8 cellular contexts compared by ENCODE assay signal in the genomic region with DNA sequence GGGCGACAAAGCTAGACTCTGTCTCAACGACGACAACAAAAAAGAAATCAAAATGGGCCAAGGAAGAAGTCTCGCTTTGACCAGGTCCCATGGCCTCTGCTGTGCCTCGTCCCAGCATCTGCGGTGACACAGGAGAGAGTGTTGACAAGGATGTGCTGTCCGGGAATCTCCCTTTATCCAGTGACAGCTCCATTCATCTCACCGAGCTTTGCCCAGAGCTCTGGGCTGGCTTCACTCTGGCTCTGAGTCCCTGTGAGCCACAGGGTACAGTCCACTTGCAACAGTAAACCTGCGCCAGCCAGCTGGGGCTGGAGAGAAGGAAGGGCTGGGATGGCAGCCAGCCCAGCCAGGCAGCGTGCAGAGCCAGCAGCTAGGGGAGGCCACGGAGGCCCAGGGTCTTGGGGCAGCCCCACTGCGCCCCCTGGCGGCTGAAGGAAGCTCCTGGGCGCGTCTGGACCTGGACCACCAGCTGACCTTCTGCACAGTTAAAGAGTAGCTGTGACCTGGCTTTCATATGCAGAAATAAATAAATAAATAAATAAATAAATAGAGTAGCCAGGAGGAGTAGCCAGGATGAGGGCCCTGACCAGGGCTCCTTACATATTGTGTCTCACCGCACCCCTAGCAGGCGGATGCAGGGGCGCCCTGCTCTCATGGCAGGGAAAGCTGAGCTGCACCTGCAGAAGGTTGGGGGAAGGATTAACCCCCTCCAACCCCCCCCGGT. TPM values are rescaled to one million over a fixed set of nuclear protein-coding genes. Genes with fewer than 3 reads are reported as not detected.
DNase-seq lines count a peak whose midpoint lies in the region; ATAC-seq, FAIRE-seq and TF ChIP-seq lines count a peak whose summit lies in the region.

No MANE protein-coding gene starts in this region.

- TF ChIP-seq POLR2A in prostate gland (IDR thresholded peaks at IDR 0.05) (peak; percentile 19), upper lobe of left lung (IDR thresholded peaks at IDR 0.05) (no peak)

- H3K4me2 ChIP-seq in SU-DHL-6 (ENCODE audit: low read depth, low read length, poor library complexity, severe bottlenecking), result no peak overlapping the region

- no peaks in the 10 kb centered on the region for H3K9me3 ChIP-seq in SU-DHL-6 (ENCODE audit: insufficient read depth, low read length)
- H3K9me3 ChIP-seq in cardiac muscle cell (ENCODE audit: low read depth), result no peaks in the 10 kb centered on the region
- no peaks in the 10 kb centered on the region for H3K9me3 ChIP-seq in prostate gland
- H3K9me3 ChIP-seq in upper lobe of left lung, result no peaks in the 10 kb centered on the region

- FAIRE-seq in GM18507 (lab: Jason Lieb, UNC), result peak; percentile 47

- no peaks in the 10 kb centered on the region for H3K79me2 ChIP-seq in SU-DHL-6 (ENCODE audit: insufficient read depth, low read length)

- no peaks in the 10 kb centered on the region for H3K9me2 ChIP-seq in SU-DHL-6 (replicated peaks; ENCODE audit: insufficient read depth, low read length)

- no peak overlapping the region for H2AFZ ChIP-seq in SU-DHL-6 (ENCODE audit: low read depth, low read length, severe bottlenecking)

- TF ChIP-seq CTCF in SU-DHL-6 (IDR thresholded peaks at IDR 0.05; ENCODE audit: insufficient read depth, low read length, poor library complexity, severe bottlenecking) (peak; percentile 83), cardiac muscle cell (IDR thresholded peaks at IDR 0.05; ENCODE audit: low read depth, low read length) (peak; percentile 94), prostate gland (IDR thresholded peaks at IDR 0.05) (peak; percentile 88 to 97 (median 96)), upper lobe of left lung (IDR thresholded peaks at IDR 0.05) (peak; percentile 85 to 94 (median 92))

- DNase-seq in A172 (ENCODE audit: low spot score) (peak; percentile 75), GM18507 (ENCODE audit: extremely low spot score, insufficient read length, low read depth) (peak; percentile 75), NCI-H1092 (lab: John Stamatoyannopoulos, UW) (peak; percentile 98), cardiac muscle cell (ENCODE audit: low read depth in 1 of 2, low spot score in 1 of 2) (peak; percentile 96 to 97), prostate gland (ENCODE audit: low spot score) (peak; percentile 94), upper lobe of left lung (peak; percentile 94 to 96)
- peak; percentile 46 for DNase-seq in activated naive CD8-positive, alpha-beta T cell treated with anti-CD3 and anti-CD28 coated beads, Interleukin-2, amount 50 U/mL, for 16 hours (ENCODE audit: low read depth, low spot score)

- intact Hi-C loops in prostate gland (cut with DNase I), result loop anchor here (5.0 kb wide), 2 partner anchors 132 to 287 kb away; no protein-coding TSS in a partner anchor

- WGBS in prostate gland, result 31% methylated on average over 19 of the region's 19 CpGs
- WGBS in upper lobe of left lung, 2 donors, result 35 to 38% methylated on average over 15 to 18 of the region's 19 CpGs

- H3K4me1 ChIP-seq in cardiac muscle cell (ENCODE audit: low read depth), result peaks cover 7% of the 10 kb centered on the region
- H3K4me1 ChIP-seq in prostate gland (replicated peaks), result peaks cover 9% of the 10 kb centered on the region
- H3K4me1 ChIP-seq in upper lobe of left lung, result peaks cover 7 to 19% (median 11%) of the 10 kb centered on the region in 4 donors

- no peak overlapping the region for H3K9ac ChIP-seq in SU-DHL-6 (ENCODE audit: low read length)

- no peak overlapping the region for H3K4me3 ChIP-seq in SU-DHL-6 (ENCODE audit: insufficient read depth, low read length, poor library complexity, severe bottlenecking)
- no peak overlapping the region for H3K4me3 ChIP-seq in cardiac muscle cell
- H3K4me3 ChIP-seq in prostate gland, result no peak overlapping the region
- no peak overlapping the region for H3K4me3 ChIP-seq in upper lobe of left lung

- H3K27me3 ChIP-seq in SU-DHL-6 (ENCODE audit: low read length), result no peaks in the 10 kb centered on the region
- H3K27me3 ChIP-seq in cardiac muscle cell, result no peaks in the 10 kb centered on the region
- no peaks in the 10 kb centered on the region for H3K27me3 ChIP-seq in prostate gland (replicated peaks; ENCODE audit: insufficient read depth)
- no peaks in the 10 kb centered on the region for H3K27me3 ChIP-seq in upper lobe of left lung

- no peaks in the 10 kb centered on the region for H3F3A ChIP-seq in SU-DHL-6 (ENCODE audit: insufficient read depth)

- H3K36me3 ChIP-seq in SU-DHL-6 (ENCODE audit: low read length), result no peaks in the 10 kb centered on the region
- no peaks in the 10 kb centered on the region for H3K36me3 ChIP-seq in cardiac muscle cell
- no peaks in the 10 kb centered on the region for H3K36me3 ChIP-seq in prostate gland
- no peaks in the 10 kb centered on the region for H3K36me3 ChIP-seq in upper lobe of left lung

- no peak overlapping the region for H3K27ac ChIP-seq in SU-DHL-6 (ENCODE audit: low read depth, low read length)
- no peak overlapping the region for H3K27ac ChIP-seq in cardiac muscle cell
- peak overlapping the region; percentile 5 to 67 for H3K27ac ChIP-seq in prostate gland
- peak overlapping the region in 1 of 4 donors; percentile 66 for H3K27ac ChIP-seq in upper lobe of left lung

- ATAC-seq in upper lobe of left lung (ENCODE audit: low FRiP score in 2 of 2), result peak; percentile 96 to 97

- TF ChIP-seq EP300 in upper lobe of left lung (IDR thresholded peaks at IDR 0.05), result no peak

- no peaks in the 10 kb centered on the region for H4K20me1 ChIP-seq in SU-DHL-6 (ENCODE audit: low read depth, low read length)

RNA-seq across cellular contexts. Expression of gene ENO1, which starts 29.7 kb away (rescaled TPM):
- 1,393 and 1,401 TPM in 2 replicates for total RNA-seq in A172 (2014; rRNA removed; shearing (Covaris generic))
- total RNA-seq in cardiac muscle cell (3,076 and 4,542 TPM in 2 replicates), prostate gland (100 to 1,000 TPM; 386 to 423 TPM), upper lobe of left lung (1,000 to 10,000 TPM in 1 of 6 donors, 100 to 1,000 TPM in 5; 259 to 1,187 (median 717) TPM)
- polyA plus RNA-seq in cardiac muscle cell, result 4,459 and 4,945 TPM in 2 replicates

RNA-seq across cellular contexts. Expression of gene RERE, which starts 31.4 kb away (rescaled TPM):
- total RNA-seq in A172 (2014; rRNA removed; shearing (Covaris generic)), result 7.0 and 24.3 TPM in 2 replicates
- total RNA-seq in cardiac muscle cell, result 59.5 and 81.0 TPM in 2 replicates
- 70.3 and 72.5 TPM in 2 replicates for polyA plus RNA-seq in cardiac muscle cell
- total RNA-seq in prostate gland, result 100 to 1,000 TPM; 207 to 322 TPM
- 100 to 1,000 TPM in 4 of 6 donors, 10 to 100 TPM in 2; 75.5 to 222 (median 104) TPM for total RNA-seq in upper lobe of left lung

Comparison
In these comparisons a context has a peak if more than half of its experiments do, and no peak if none do; other contexts are left out.
1. DNase-seq: peak in every context shown above with its lines; median percentile 98 in NCI-H1092; 96 in cardiac muscle cell; 95 in upper lobe of left lung; 94 in prostate gland; 75 in A172; 75 in GM18507; 46 in activated naive CD8-positive, alpha-beta T cell treated with anti-CD3 and anti-CD28 coated beads, Interleukin-2, amount 50 U/mL, for 16 hours.
2. H3K27ac ChIP-seq: peak in prostate gland (2 of 2); none in SU-DHL-6 (single experiment) and cardiac muscle cell (single experiment).
3. Peak in every context shown above with its lines, with median percentiles within 50 percentile points of each other: CTCF ChIP-seq.